Comparison of ENCODE assay signal across 8 cellular contexts in genomic region chr19:12788025-12788681, GRCh38. TPM values are rescaled to one million over a fixed set of nuclear protein-coding genes. Genes with fewer than 3 reads are reported as not detected.
DNase-seq lines count a peak whose midpoint lies in the region; ATAC-seq, FAIRE-seq and TF ChIP-seq lines count a peak whose summit lies in the region.

No MANE protein-coding gene starts in this region.

- H3K4me2 ChIP-seq in GM12878 (ENCODE audit: control insufficient read depth, insufficient read depth), result peak overlapping the region; percentile 97

- no peaks in the 10 kb centered on the region for H3K36me3 ChIP-seq in HUES48 (ENCODE audit: control insufficient read depth, insufficient read depth, low read length)
- no peaks in the 10 kb centered on the region for H3K36me3 ChIP-seq in GM12878 (ENCODE audit: control insufficient read depth in 2 of 2, insufficient read depth in 2 of 2, low read length in 1 of 2)
- peaks cover 0 to 2% of the 10 kb centered on the region in 2 donors for H3K36me3 ChIP-seq in mucosa of rectum (ENCODE audit: control insufficient read depth in 2 of 2, insufficient read depth in 2 of 2, low read length in 2 of 2)

- H3K4me3 ChIP-seq in HUES48 (ENCODE audit: low read depth, low read length) (peak overlapping the region; percentile 78), GM12878 (peak overlapping the region; percentile 90), mucosa of rectum (ENCODE audit: low read length in 2 of 2) (peak overlapping the region; percentile 71 to 93)

- H3K27me3 ChIP-seq in HUES48 (ENCODE audit: control insufficient read depth, insufficient read depth, low read length) (peaks cover 25% of the 10 kb centered on the region), GM12878 (replicated peaks in 1 of 2; ENCODE audit: control insufficient read depth in 2 of 2, insufficient read depth in 2 of 2, low read length in 1 of 2) (no peaks in the 10 kb centered on the region), mucosa of rectum (ENCODE audit: control insufficient read depth in 2 of 2, insufficient read depth in 2 of 2, low read length in 2 of 2) (no peaks in the 10 kb centered on the region)

- no TSS peak for BruUV-seq in GM12878 (replicated peaks; lab: Mats Ljungman, UMichigan)

- no peak overlapping the region for H2AFZ ChIP-seq in GM12878 (ENCODE audit: control insufficient read depth, low read depth, low read length)

- H3K9me3 ChIP-seq in HUES48 (ENCODE audit: control insufficient read depth, insufficient read depth, low read length) (no peaks in the 10 kb centered on the region), GM12878 (replicated peaks; ENCODE audit: control insufficient read depth, insufficient read depth, low read length) (no peaks in the 10 kb centered on the region), mucosa of rectum (ENCODE audit: control insufficient read depth in 2 of 2, low read length in 2 of 2) (no peaks in the 10 kb centered on the region)

- no peak for TF ChIP-seq EP300 in GM12878 (IDR thresholded peaks at IDR 0.05; ENCODE audit: borderline replicate concordance in 1 of 2, control insufficient read depth in 1 of 2, low read depth in 2 of 2, low read length in 2 of 2)

- peak overlapping the region; percentile 98 for H3K27ac ChIP-seq in 22Rv1
- peak overlapping the region; percentile 72 for H3K27ac ChIP-seq in HUES48 (ENCODE audit: low read depth, low read length)
- peak overlapping the region; percentile 99 for H3K27ac ChIP-seq in GM12878 (ENCODE audit: control insufficient read depth, insufficient read depth)
- peak overlapping the region; percentile 100 for H3K27ac ChIP-seq in mucosa of rectum (ENCODE audit: low read depth in 2 of 2, low read length in 2 of 2)

- POLR2A ChIA-PET in GM12878 (lab: Charles Lee), result interaction anchor here (0.5 to 3.4 kb wide), 7 partner anchors 8 to 367 kb away, joined by 4 to 66 read pairs (median 5); no protein-coding TSS in a partner anchor

- in situ Hi-C loops in GM12878 (cut with MboI), result no loop called here

- 20% methylated on average over 5 of the region's 5 CpGs for WGBS in GM12878 (ENCODE audit: insufficient coverage, insufficient replicate concordance, low lambda C conversion rate, missing lambda C conversion rate)

- DNase-seq in GM12878 (ENCODE audit: low read depth, low spot score), result no peak
- DNase-seq in OCI-M2 (lab: John Stamatoyannopoulos, UW; ENCODE audit: unreplicated experiment), result no peak
- no peak for DNase-seq in iPS-NIHi11 (ENCODE audit: low spot score)
- no peak for DNase-seq in COLO829 (ENCODE audit: low spot score)
- DNase-seq in activated gamma-delta T cell treated with Interleukin-2 at 50 U/mL for 16 hours, result no peak

- no peak for ATAC-seq in GM12878

- RAD21 ChIA-PET in GM12878 (lab: Charles Lee; ENCODE audit: unreplicated experiment), result interaction anchor here (0.7 to 4.5 kb wide), 4 partner anchors 8 to 60 kb away, joined by 3 to 49 read pairs (median 3); no protein-coding TSS in a partner anchor

- CTCF ChIA-PET in GM12878 (lab: Yijun Ruan, JAX), result interaction anchor here (1.3 to 4.2 kb wide), 4 partner anchors 8 to 22 kb away, joined by 3 to 44 read pairs (median 15); no protein-coding TSS in a partner anchor

- no peak for FAIRE-seq in GM12878 (lab: Jason Lieb, UNC)

- H3K9ac ChIP-seq in HUES48 (ENCODE audit: low read depth, low read length) (no peak overlapping the region), GM12878 (ENCODE audit: control insufficient read depth, insufficient read depth, low read length) (peak overlapping the region; percentile 97), mucosa of rectum (ENCODE audit: low read depth in 1 of 2, low read length in 2 of 2) (peak overlapping the region; percentile 80 to 97)

- peaks cover 30% of the 10 kb centered on the region for H3K4me1 ChIP-seq in HUES48 (ENCODE audit: control insufficient read depth, insufficient read depth, low read length)
- H3K4me1 ChIP-seq in GM12878 (ENCODE audit: control insufficient read depth, insufficient read depth, low read length), result peaks cover 60% of the 10 kb centered on the region
- H3K4me1 ChIP-seq in mucosa of rectum (ENCODE audit: control insufficient read depth in 2 of 2, insufficient read depth in 2 of 2, low read length in 2 of 2), result peaks cover 69 to 71% of the 10 kb centered on the region in 2 donors

- TF ChIP-seq CTCF in 22Rv1 (IDR thresholded peaks at IDR 0.05) (no peak), GM12878 (IDR thresholded peaks at IDR 0.05 in 2 of 3, conservative IDR thresholded peaks at IDR 0.05 in 1 of 3; ENCODE audit: control insufficient read depth in 2 of 3, extremely low read depth in 1 of 3, insufficient read depth in 1 of 3, low read depth in 3 of 3, low read length in 3 of 3) (no peak)

- peaks cover 37% of the 10 kb centered on the region for H3K79me2 ChIP-seq in GM12878 (ENCODE audit: control insufficient read depth, insufficient read depth, low read length)

- no peak for TF ChIP-seq RAD21 in GM12878 (IDR thresholded peaks at IDR 0.05; ENCODE audit: insufficient read depth, low read depth, low read length)

- SMC1A ChIA-PET in GM12878 (lab: Charles Lee; ENCODE audit: uncharacterized antibody, unreplicated experiment), result interaction anchor here (1.4 to 4.1 kb wide), 4 partner anchors 8 to 28 kb away, joined by 3 to 28 read pairs (median 4); no protein-coding TSS in a partner anchor

- intact Hi-C loops in GM12878 (cut with micrococcal nuclease; ENCODE audit: unreplicated experiment), result loop anchor here (5.0 to 10.0 kb wide), 2 partner anchors 149 to 1693 kb away; partner anchors contain the start of gene CALR

- no peaks in the 10 kb centered on the region for H4K20me1 ChIP-seq in GM12878 (ENCODE audit: control insufficient read depth, insufficient read depth)

- no peak for TF ChIP-seq POLR2A in GM12878 (IDR thresholded peaks at IDR 0.05; ENCODE audit: low read depth, low read length)

RNA-seq across cellular contexts. Expression of gene JUNB, which starts 3.1 kb away (rescaled TPM):
- total RNA-seq in GM12878 (2013; cell fraction: nucleolus; rRNA removed), result 202 and 232 TPM in 2 replicates
- 102 and 110 TPM in 2 replicates for total RNA-seq in GM12878 (2014; rRNA removed)
- 15.2 and 17.0 TPM in 2 replicates for total RNA-seq in GM12878 (2014; rRNA removed; fragmentation: Illumina TruSeq; extraction: Trizol)
- total RNA-seq in GM12878 (2021), result 116 and 123 TPM in 2 replicates
- polyA plus RNA-seq in GM12878 (2011; ENCODE audit: low read depth), result 6.7 TPM
- polyA plus RNA-seq in GM12878 (2011; rRNA removed), result 17.2 and 65.1 TPM in 2 replicates
- 146 and 179 TPM in 2 replicates for polyA plus RNA-seq in GM12878 (2011; cell fraction: cytosol; rRNA removed)
- 238 and 308 TPM in 2 replicates for polyA plus RNA-seq in GM12878 (2011; cell fraction: nucleus; rRNA removed)
- polyA plus RNA-seq in GM12878 (2012), result 47.0 and 94.2 TPM in 2 replicates
- 0.51 and 4.8 TPM in 2 replicates for polyA plus RNA-seq in GM12878 (2014; fragmentation: Illumina TruSeq; extraction: Trizol)
- polyA plus RNA-seq in GM12878 (2014; fragmentation: Nextera tagmentation; extraction: Ambion mirVana), result 1 to 10 TPM in 1 of 2 experiments, under 1 TPM in 1; 0.55 to 2.4 TPM
- polyA plus RNA-seq in GM12878 (2014; rRNA removed), result 144 and 154 TPM in 2 replicates
- polyA plus RNA-seq in GM12878 (2016; fragmentation: Nextera tagmentation; extraction: Ambion mirVana), result 10 to 100 TPM; 71.6 to 96.6 TPM
- 20.8 and 48.9 TPM in 2 replicates for polyA minus RNA-seq in GM12878 (2011; rRNA and poly(A)+ RNA removed)
- polyA minus RNA-seq in GM12878 (2011; cell fraction: cytosol; rRNA and poly(A)+ RNA removed), result 62.3 and 63.3 TPM in 2 replicates
- 99.1 and 140 TPM in 2 replicates for polyA minus RNA-seq in GM12878 (2011; cell fraction: nucleus; rRNA and poly(A)+ RNA removed)

RNA-seq across cellular contexts. Expression of gene HOOK2, which starts 12.8 kb away (rescaled TPM):
- total RNA-seq in GM12878 (2013; cell fraction: nucleolus; rRNA removed), result 23.1 and 31.7 TPM in 2 replicates
- total RNA-seq in GM12878 (2014; rRNA removed) (5.8 and 6.8 TPM in 2 replicates), GM12878 (2014; rRNA removed; fragmentation: Illumina TruSeq; extraction: Trizol) (3.4 and 3.8 TPM in 2 replicates), GM12878 (2021) (6.4 and 8.3 TPM in 2 replicates)
- 6.3 TPM for polyA plus RNA-seq in GM12878 (2011; ENCODE audit: low read depth)
- polyA plus RNA-seq in GM12878 (2011; rRNA removed) (3.3 and 3.5 TPM in 2 replicates), GM12878 (2014; fragmentation: Illumina TruSeq; extraction: Trizol) (4.4 and 5.6 TPM in 2 replicates), GM12878 (2014; fragmentation: Nextera tagmentation; extraction: Ambion mirVana) (1 to 10 TPM; 1.5 TPM), GM12878 (2014; rRNA removed) (8.6 and 9.6 TPM in 2 replicates), GM12878 (2016; fragmentation: Nextera tagmentation; extraction: Ambion mirVana) (1 to 10 TPM; 7.5 to 9.2 TPM)
- 3.0 and 3.4 TPM in 2 replicates for polyA plus RNA-seq in GM12878 (2011; cell fraction: cytosol; rRNA removed)
- 14.3 and 19.5 TPM in 2 replicates for polyA plus RNA-seq in GM12878 (2011; cell fraction: nucleus; rRNA removed)
- polyA plus RNA-seq in GM12878 (2012), result 11.6 and 13.2 TPM in 2 replicates
- polyA minus RNA-seq in GM12878 (2011; rRNA and poly(A)+ RNA removed), result 1.9 and 5.6 TPM in 2 replicates
- polyA minus RNA-seq in GM12878 (2011; cell fraction: cytosol; rRNA and poly(A)+ RNA removed), result not detected in 2 replicates
- 5.7 and 8.6 TPM in 2 replicates for polyA minus RNA-seq in GM12878 (2011; cell fraction: nucleus; rRNA and poly(A)+ RNA removed)

RNA-seq across cellular contexts. Expression of gene PRDX2, which starts 13.4 kb away (rescaled TPM):
- total RNA-seq in GM12878 (2013; cell fraction: nucleolus; rRNA removed), result 52.5 and 53.2 TPM in 2 replicates
- total RNA-seq in GM12878 (2014; rRNA removed) (367 and 392 TPM in 2 replicates), GM12878 (2014; rRNA removed; fragmentation: Illumina TruSeq; extraction: Trizol) (230 and 258 TPM in 2 replicates), GM12878 (2021) (274 and 279 TPM in 2 replicates)
- polyA plus RNA-seq in GM12878 (2011; ENCODE audit: low read depth), result 150 TPM
- polyA plus RNA-seq in GM12878 (2011; rRNA removed) (45.7 and 93.0 TPM in 2 replicates), GM12878 (2014; fragmentation: Illumina TruSeq; extraction: Trizol) (110 and 338 TPM in 2 replicates), GM12878 (2014; fragmentation: Nextera tagmentation; extraction: Ambion mirVana) (100 to 1,000 TPM; 670 to 812 TPM), GM12878 (2014; rRNA removed) (327 and 338 TPM in 2 replicates), GM12878 (2016; fragmentation: Nextera tagmentation; extraction: Ambion mirVana) (100 to 1,000 TPM; 349 to 384 TPM)
- polyA plus RNA-seq in GM12878 (2011; cell fraction: cytosol; rRNA removed), result 234 and 251 TPM in 2 replicates
- 136 and 184 TPM in 2 replicates for polyA plus RNA-seq in GM12878 (2011; cell fraction: nucleus; rRNA removed)
- 214 and 229 TPM in 2 replicates for polyA plus RNA-seq in GM12878 (2012)
- 69.4 and 109 TPM in 2 replicates for polyA minus RNA-seq in GM12878 (2011; rRNA and poly(A)+ RNA removed)
- 53.4 and 56.9 TPM in 2 replicates for polyA minus RNA-seq in GM12878 (2011; cell fraction: cytosol; rRNA and poly(A)+ RNA removed)
- polyA minus RNA-seq in GM12878 (2011; cell fraction: nucleus; rRNA and poly(A)+ RNA removed), result 26.4 and 43.7 TPM in 2 replicates

RNA-seq across cellular contexts. Expression of gene THSD8, which starts 13.7 kb away (rescaled TPM):
- not detected in 2 replicates for total RNA-seq in GM12878 (2013; cell fraction: nucleolus; rRNA removed)
- total RNA-seq in GM12878 (2014; rRNA removed) (not detected in 2 replicates), GM12878 (2014; rRNA removed; fragmentation: Illumina TruSeq; extraction: Trizol) (0.69 TPM in 1 of 2 replicates, not detected in the other), GM12878 (2021) (25.1 and 30.0 TPM in 2 replicates)
- 3.9 TPM for polyA plus RNA-seq in GM12878 (2011; ENCODE audit: low read depth)
- polyA plus RNA-seq in GM12878 (2011; rRNA removed) (5.6 and 8.8 TPM in 2 replicates), GM12878 (2014; fragmentation: Illumina TruSeq; extraction: Trizol) (10.9 and 12.5 TPM in 2 replicates), GM12878 (2014; fragmentation: Nextera tagmentation; extraction: Ambion mirVana) (10 to 100 TPM; 10.5 to 30.6 TPM), GM12878 (2014; rRNA removed) (0.11 and 0.24 TPM in 2 replicates), GM12878 (2016; fragmentation: Nextera tagmentation; extraction: Ambion mirVana) (10 to 100 TPM; 30.6 to 32.3 TPM)
- 0.33 and 0.57 TPM in 2 replicates for polyA plus RNA-seq in GM12878 (2011; cell fraction: cytosol; rRNA removed)
- polyA plus RNA-seq in GM12878 (2011; cell fraction: nucleus; rRNA removed), result 0.19 TPM in 1 of 2 replicates, not detected in the other
- polyA plus RNA-seq in GM12878 (2012), result 7.8 and 13.1 TPM in 2 replicates
- polyA minus RNA-seq in GM12878 (2011; rRNA and poly(A)+ RNA removed), result 1.5 TPM in 1 of 2 replicates, not detected in the other
- polyA minus RNA-seq in GM12878 (2011; cell fraction: cytosol; rRNA and poly(A)+ RNA removed), result not detected in 2 replicates
- polyA minus RNA-seq in GM12878 (2011; cell fraction: nucleus; rRNA and poly(A)+ RNA removed), result not detected in 2 replicates

RNA-seq across cellular contexts. Expression of gene RNASEH2A, which starts 18.2 kb away (rescaled TPM):
- total RNA-seq in GM12878 (2013; cell fraction: nucleolus; rRNA removed), result 11.0 and 13.0 TPM in 2 replicates
- total RNA-seq in GM12878 (2014; rRNA removed) (41.7 and 46.9 TPM in 2 replicates), GM12878 (2014; rRNA removed; fragmentation: Illumina TruSeq; extraction: Trizol) (35.2 and 39.6 TPM in 2 replicates), GM12878 (2021) (41.2 and 43.8 TPM in 2 replicates)
- polyA plus RNA-seq in GM12878 (2011; ENCODE audit: low read depth), result 10.0 TPM
- polyA plus RNA-seq in GM12878 (2011; rRNA removed) (20.3 and 35.4 TPM in 2 replicates), GM12878 (2014; fragmentation: Illumina TruSeq; extraction: Trizol) (10.4 and 30.7 TPM in 2 replicates), GM12878 (2014; fragmentation: Nextera tagmentation; extraction: Ambion mirVana) (10 to 100 TPM; 17.4 to 19.1 TPM), GM12878 (2014; rRNA removed) (54.4 and 65.3 TPM in 2 replicates), GM12878 (2016; fragmentation: Nextera tagmentation; extraction: Ambion mirVana) (100 to 1,000 TPM in 1 of 2 experiments, 10 to 100 TPM in 1; 95.0 to 103 TPM)
- 72.8 and 73.4 TPM in 2 replicates for polyA plus RNA-seq in GM12878 (2011; cell fraction: cytosol; rRNA removed)
- 36.7 and 45.4 TPM in 2 replicates for polyA plus RNA-seq in GM12878 (2011; cell fraction: nucleus; rRNA removed)
- 24.3 and 28.4 TPM in 2 replicates for polyA plus RNA-seq in GM12878 (2012)
- 43.2 and 60.1 TPM in 2 replicates for polyA minus RNA-seq in GM12878 (2011; rRNA and poly(A)+ RNA removed)
- polyA minus RNA-seq in GM12878 (2011; cell fraction: cytosol; rRNA and poly(A)+ RNA removed), result 21.4 and 24.6 TPM in 2 replicates
- polyA minus RNA-seq in GM12878 (2011; cell fraction: nucleus; rRNA and poly(A)+ RNA removed), result 9.1 and 17.9 TPM in 2 replicates
